22 cellular contexts compared by ENCODE assay signal in genomic region chr19:35009424-35010415, GRCh38. TPM values are rescaled to one million over a fixed set of nuclear protein-coding genes. Genes with fewer than 3 reads are reported as not detected.
DNase-seq lines count a peak whose midpoint lies in the region; ATAC-seq and TF ChIP-seq lines count a peak whose summit lies in the region.
"Had no signal": no experiment of that assay in that cellular context is flagged by ENCODE, and none has a peak within 500 bp of the region (broad histone marks: within the 10 kb centered on the region; RNA-seq: fewer than 3 reads in every experiment).

No MANE protein-coding gene starts in this region.

- H3K27me3 ChIP-seq in heart right ventricle = no peaks in the 10 kb centered on the region
- H3K27me3 ChIP-seq in mesenchymal stem cell (ENCODE audit: control insufficient read depth in 1 of 2, insufficient read depth in 1 of 2, low read length in 2 of 2) = no peaks in the 10 kb centered on the region
- no peaks in the 10 kb centered on the region for H3K27me3 ChIP-seq in suprapubic skin
- H3K27me3 ChIP-seq: SJSA1, testis had no signal

- TF ChIP-seq CTCF in heart right ventricle (IDR thresholded peaks at IDR 0.05) (no peak), WTC11 (IDR thresholded peaks at IDR 0.05) (no peak), suprapubic skin (IDR thresholded peaks at IDR 0.05) (no peak)

- H3K23ac ChIP-seq in mesenchymal stem cell (ENCODE audit: low read length in 2 of 2) = no peak overlapping the region

- TF ChIP-seq EP300 in suprapubic skin (IDR thresholded peaks at IDR 0.05) = no peak

- no peaks in the 10 kb centered on the region for H3K9me3 Mint-ChIP-seq in WTC11
- H3K9me3 Mint-ChIP-seq: activated T-cell treated with anti-CD3 and anti-CD28 coated beads, Interleukin-2, amount 50 U/mL, for 72 hours had no signal

- H3K36me3 ChIP-seq in heart right ventricle = peaks cover 0 to 78% (median 32%) of the 10 kb centered on the region in 9 donors
- peaks cover 61 to 78% of the 10 kb centered on the region in 2 experiments for H3K36me3 ChIP-seq in mesenchymal stem cell (ENCODE audit: control insufficient read depth in 1 of 2, insufficient read depth in 2 of 2, low read depth in 1 of 2, low read length in 2 of 2)
- peaks cover 54% of the 10 kb centered on the region for H3K36me3 ChIP-seq in suprapubic skin

- WGBS in heart right ventricle, 2 donors = 88 to 90% methylated on average over 36 of the region's 36 CpGs
- WGBS in mesenchymal stem cell = 96% methylated on average over 35 of the region's 36 CpGs
- WGBS in suprapubic skin = 93% methylated on average over 33 of the region's 36 CpGs

- no peak overlapping the region for H2AFZ ChIP-seq in mesenchymal stem cell (ENCODE audit: low read depth, low read length)

- TF ChIP-seq POLR2A in suprapubic skin (IDR thresholded peaks at IDR 0.05) = no peak

- H4K91ac ChIP-seq in mesenchymal stem cell (ENCODE audit: low read length) = peak overlapping the region; percentile 7

- no peak for DNase-seq in heart right ventricle
- no peak for DNase-seq in Right ventricle myocardium superior
- DNase-seq in WTC11 (ENCODE audit: low spot score) = no peak
- no peak for DNase-seq in mesenchymal stem cell
- no peak for DNase-seq in suprapubic skin (ENCODE audit: low spot score in 2 of 2)
- DNase-seq in D341Med (ENCODE audit: low spot score) = no peak
- DNase-seq in DMS114 treated with DMSO at 0.1 percent for 48 hours (lab: John Stamatoyannopoulos, UW; ENCODE audit: unreplicated experiment) = no peak
- DNase-seq: activated T-cell treated with anti-CD3 and anti-CD28 coated beads, Interleukin-2, amount 50 U/mL, for 72 hours; amygdala; central memory CD4-positive, alpha-beta T cell; effector CD8-positive, alpha-beta T cell; islet precursor cell; KG1; mesendoderm; NCI-H1048; OCI-M1; stimulated activated CD4-positive, alpha-beta T cell treated with anti-CD3 and anti-CD28 coated beads, Interleukin-1b, Interleukin-23, amount 100 ng/mL, for 48 hours; T-helper 9 cell; testis had no signal

- H3K4me1 ChIP-seq in heart right ventricle = peaks cover 2 to 80% (median 49%) of the 10 kb centered on the region in 9 donors
- peaks cover 6% of the 10 kb centered on the region for H3K4me1 ChIP-seq in mesenchymal stem cell (ENCODE audit: control insufficient read depth, insufficient read depth, low read depth, low read length)
- H3K4me1 ChIP-seq in suprapubic skin = peaks cover 14% of the 10 kb centered on the region

- no peak overlapping the region for H4K8ac ChIP-seq in mesenchymal stem cell (ENCODE audit: low read length)

- no peak overlapping the region for H3K4me3 Mint-ChIP-seq in WTC11
- H3K4me3 Mint-ChIP-seq: activated T-cell treated with anti-CD3 and anti-CD28 coated beads, Interleukin-2, amount 50 U/mL, for 72 hours had no signal

- ATAC-seq in heart right ventricle = no peak
- ATAC-seq in Right ventricle myocardium superior (ENCODE audit: poor library complexity) = no peak
- ATAC-seq in WTC11 = no peak
- no peak for ATAC-seq in HG02840 (IDR thresholded peaks at IDR 0.05; ENCODE audit: low FRiP score, unreplicated experiment)
- ATAC-seq: activated T-cell treated with anti-CD3 and anti-CD28 coated beads, Interleukin-2, amount 50 U/mL, for 72 hours had no signal

- H2AK5ac ChIP-seq in mesenchymal stem cell (ENCODE audit: low read length, severe bottlenecking) = no peak overlapping the region

- H2BK120ac ChIP-seq in mesenchymal stem cell (ENCODE audit: low read depth, low read length) = no peak overlapping the region

- H2BK12ac ChIP-seq in mesenchymal stem cell (ENCODE audit: low read length in 2 of 2) = no peak overlapping the region

- H3K9me3 ChIP-seq in heart right ventricle (no peaks in the 10 kb centered on the region), mesenchymal stem cell (ENCODE audit: control insufficient read depth, low read length) (no peaks in the 10 kb centered on the region), suprapubic skin (no peaks in the 10 kb centered on the region)
- H3K9me3 ChIP-seq: SJSA1, testis had no signal

- intact Hi-C loops in heart right ventricle (cut with DNase I) = loop anchor here in 1 of 10 donors (5.0 kb wide), 1 partner anchor 37 kb away; no protein-coding TSS in a partner anchor
- intact Hi-C loops in Right ventricle myocardium superior (cut with DNase I) = no loop called here

- H3K9ac ChIP-seq in mesenchymal stem cell (ENCODE audit: low read length) = no peak overlapping the region

- peak overlapping the region; percentile 36; the same call in 1 of the 2 replicates for H3K27ac Mint-ChIP-seq in WTC11
- H3K27ac Mint-ChIP-seq: activated T-cell treated with anti-CD3 and anti-CD28 coated beads, Interleukin-2, amount 50 U/mL, for 72 hours had no signal

- H3K14ac ChIP-seq in mesenchymal stem cell (ENCODE audit: low read length in 2 of 2) = no peak overlapping the region

- H3K4me1 Mint-ChIP-seq in WTC11 = peaks cover 24% of the 10 kb centered on the region

- peaks cover 71% of the 10 kb centered on the region for H3K36me3 Mint-ChIP-seq in WTC11

- H3K4ac ChIP-seq in mesenchymal stem cell (ENCODE audit: low read depth in 1 of 2, low read length in 2 of 2) = no peak overlapping the region

- no peak overlapping the region for H2BK15ac ChIP-seq in mesenchymal stem cell (ENCODE audit: low read depth, poor library complexity, severe bottlenecking)

- POLR2A ChIA-PET in WTC11 (lab: Charles Lee) = no interaction called here

- H3K27ac ChIP-seq in heart right ventricle = peak overlapping the region in 8 of 10 donors; percentile 7 to 91 (median 65)
- H3K27ac ChIP-seq in mesenchymal stem cell (ENCODE audit: low read length, poor library complexity, severe bottlenecking) = no peak overlapping the region
- H3K27ac ChIP-seq in suprapubic skin = peak overlapping the region; percentile 6
- H3K27ac ChIP-seq: SJSA1, testis had no signal

- CTCF ChIA-PET in WTC11 (lab: Charles Lee) = no interaction called here

- H3K27me3 Mint-ChIP-seq in WTC11 (ENCODE audit: low read depth) = no peaks in the 10 kb centered on the region

- H3K4me3 ChIP-seq in heart right ventricle (no peak overlapping the region), mesenchymal stem cell (ENCODE audit: insufficient read depth in 1 of 2, low read depth in 1 of 2, low read length in 2 of 2) (no peak overlapping the region), suprapubic skin (no peak overlapping the region)
- H3K4me3 ChIP-seq: SJSA1, testis had no signal

- H3K18ac ChIP-seq in mesenchymal stem cell (ENCODE audit: low read depth in 1 of 2, low read length in 2 of 2) = no peak overlapping the region

- peaks cover 45% of the 10 kb centered on the region for H3K79me1 ChIP-seq in mesenchymal stem cell (replicated peaks; ENCODE audit: low read length, poor library complexity, severe bottlenecking)

- H2BK5ac ChIP-seq in mesenchymal stem cell (ENCODE audit: low read depth, low read length, poor library complexity, severe bottlenecking) = no peak overlapping the region

- no peak overlapping the region for H3K4me2 ChIP-seq in mesenchymal stem cell (ENCODE audit: low read length, poor library complexity, severe bottlenecking)

TF ChIP-seq in WTC11, 78 proteins besides CTCF, POLR2A, EP300 and RAD21 (continues in another document):
- TF ChIP-seq CREB1 (CRISPR knock-in tag; IDR thresholded peaks at IDR 0.05) = no peak
- TF ChIP-seq E2F4 (CRISPR knock-in tag; IDR thresholded peaks at IDR 0.05; ENCODE audit: borderline replicate concordance, low read depth) = no peak
- TF ChIP-seq MXD4 (CRISPR knock-in tag; IDR thresholded peaks at IDR 0.05; ENCODE audit: borderline replicate concordance) = no peak
- TF ChIP-seq, protein P1, sequence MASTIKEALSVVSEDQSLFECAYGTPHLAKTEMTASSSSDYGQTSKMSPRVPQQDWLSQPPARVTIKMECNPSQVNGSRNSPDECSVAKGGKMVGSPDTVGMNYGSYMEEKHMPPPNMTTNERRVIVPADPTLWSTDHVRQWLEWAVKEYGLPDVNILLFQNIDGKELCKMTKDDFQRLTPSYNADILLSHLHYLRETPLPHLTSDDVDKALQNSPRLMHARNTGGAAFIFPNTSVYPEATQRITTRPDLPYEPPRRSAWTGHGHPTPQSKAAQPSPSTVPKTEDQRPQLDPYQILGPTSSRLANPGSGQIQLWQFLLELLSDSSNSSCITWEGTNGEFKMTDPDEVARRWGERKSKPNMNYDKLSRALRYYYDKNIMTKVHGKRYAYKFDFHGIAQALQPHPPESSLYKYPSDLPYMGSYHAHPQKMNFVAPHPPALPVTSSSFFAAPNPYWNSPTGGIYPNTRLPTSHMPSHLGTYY (CRISPR knock-in tag; IDR thresholded peaks at IDR 0.05) = no peak
- no peak for TF ChIP-seq HMGA2 (CRISPR knock-in tag; IDR thresholded peaks at IDR 0.05)

RNA-seq across cellular contexts. Expression of gene GRAMD1A, which starts 9.6 kb away (rescaled TPM):
- total RNA-seq in heart right ventricle = 10 to 100 TPM; 19.5 to 49.4 (median 30.3) TPM
- 10 to 100 TPM; 38.7 to 40.9 TPM for polyA plus RNA-seq in heart right ventricle
- total RNA-seq in Right ventricle myocardium superior = 25.5 TPM
- 235 to 389 TPM (median 236 TPM) in 3 replicates for total RNA-seq in WTC11 (2021)
- polyA plus RNA-seq in mesenchymal stem cell (2013, experiment 1 of 2) = 54.4 TPM
- polyA plus RNA-seq in mesenchymal stem cell (2013, experiment 2 of 2) = 53.5 TPM
- 10 to 100 TPM; 16.3 to 38.7 (median 20.8) TPM for total RNA-seq in suprapubic skin

RNA-seq across cellular contexts. Expression of gene SCN1B, which starts 20.6 kb away (rescaled TPM):
- total RNA-seq in heart right ventricle = 10 to 100 TPM; 33.1 to 70.5 (median 41.5) TPM
- 10 to 100 TPM; 24.5 to 60.5 TPM for polyA plus RNA-seq in heart right ventricle
- 48.2 TPM for total RNA-seq in Right ventricle myocardium superior
- 4.4 to 8.0 TPM (median 4.8 TPM) in 3 replicates for total RNA-seq in WTC11 (2021)
- 4.9 TPM for polyA plus RNA-seq in mesenchymal stem cell (2013, experiment 1 of 2)
- 5.4 TPM for polyA plus RNA-seq in mesenchymal stem cell (2013, experiment 2 of 2)
- 1 to 10 TPM; 1.4 to 4.3 (median 2.9) TPM for total RNA-seq in suprapubic skin

RNA-seq across cellular contexts. Expression of gene HPN, which starts 31.8 kb away (rescaled TPM):
- total RNA-seq in heart right ventricle = 10 to 100 TPM in 1 of 10 donors, 1 to 10 TPM in 9; 2.8 to 13.1 (median 4.8) TPM
- polyA plus RNA-seq in heart right ventricle = 1 to 10 TPM; 1.4 to 3.5 TPM
- total RNA-seq in Right ventricle myocardium superior = 5.6 TPM
- total RNA-seq in WTC11 (2021) = 20.8 to 35.5 TPM (median 34.6 TPM) in 3 replicates
- 0.21 TPM for polyA plus RNA-seq in mesenchymal stem cell (2013, experiment 1 of 2)
- 0.15 TPM for polyA plus RNA-seq in mesenchymal stem cell (2013, experiment 2 of 2)
- total RNA-seq in suprapubic skin = 1 to 10 TPM in 1 of 4 donors, under 1 TPM in 2, not detected in 1; 0.26 to 1.7 (median 0.56) TPM
- total RNA-seq: H4, SJSA1 had no signal

RNA-seq across cellular contexts. Expression of gene ZNF792, which starts 45.7 kb away (rescaled TPM):
- 1 to 10 TPM; 2.0 to 5.9 (median 4.0) TPM for total RNA-seq in heart right ventricle
- polyA plus RNA-seq in heart right ventricle = 1 to 10 TPM; 1.6 to 1.7 TPM
- total RNA-seq in Right ventricle myocardium superior = 3.3 TPM
- 6.6 to 12.9 TPM (median 8.0 TPM) in 3 replicates for total RNA-seq in WTC11 (2021)
- 3.2 TPM for polyA plus RNA-seq in mesenchymal stem cell (2013, experiment 1 of 2)
- 3.4 TPM for polyA plus RNA-seq in mesenchymal stem cell (2013, experiment 2 of 2)
- 1 to 10 TPM; 2.5 to 6.5 (median 3.7) TPM for total RNA-seq in suprapubic skin
